1 cellular context compared by ENCODE assay signal in the genomic region with DNA sequence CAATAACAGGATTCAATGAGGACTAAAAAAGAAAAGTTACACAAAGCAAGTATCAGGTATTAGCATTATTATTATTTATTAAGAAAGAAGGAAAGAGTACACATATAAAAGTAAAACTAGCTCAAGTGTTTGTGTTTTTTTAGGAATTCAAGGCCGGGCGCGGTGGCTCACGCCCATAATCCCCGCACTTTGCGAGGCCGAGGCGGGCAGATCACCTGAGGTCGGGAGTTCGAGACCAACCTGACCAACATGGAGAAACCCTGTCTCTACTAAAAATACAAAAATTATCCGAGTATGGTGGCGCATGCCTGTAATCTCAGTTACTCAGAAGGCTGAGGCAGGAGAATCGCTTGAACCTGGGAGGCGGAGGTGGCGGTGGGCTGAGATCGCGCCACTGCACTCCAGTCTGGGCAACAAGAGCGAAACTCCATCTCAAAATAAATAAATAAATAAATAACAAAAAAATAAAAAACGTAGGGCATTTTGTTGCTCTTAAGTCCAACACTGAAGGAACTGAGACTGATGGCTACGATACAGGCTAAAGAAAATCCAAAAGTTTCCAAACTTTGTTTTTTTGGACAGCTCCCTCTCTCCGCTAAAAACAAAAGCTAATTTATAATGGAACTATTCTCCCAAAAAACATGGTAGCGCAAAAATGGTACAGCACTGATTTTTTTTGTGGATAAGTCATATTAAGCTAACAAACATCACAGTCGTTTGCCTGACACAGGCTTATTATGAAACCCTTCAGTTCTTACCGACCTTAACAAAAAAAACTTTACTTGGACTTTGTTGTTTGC.
TF ChIP-seq lines count a peak whose summit lies in the region.

No MANE protein-coding gene starts in this region.

TF ChIP-seq in liver, 16 proteins besides CTCF, POLR2A, EP300 and RAD21 (continued from another document):
- TF ChIP-seq, protein P1, sequence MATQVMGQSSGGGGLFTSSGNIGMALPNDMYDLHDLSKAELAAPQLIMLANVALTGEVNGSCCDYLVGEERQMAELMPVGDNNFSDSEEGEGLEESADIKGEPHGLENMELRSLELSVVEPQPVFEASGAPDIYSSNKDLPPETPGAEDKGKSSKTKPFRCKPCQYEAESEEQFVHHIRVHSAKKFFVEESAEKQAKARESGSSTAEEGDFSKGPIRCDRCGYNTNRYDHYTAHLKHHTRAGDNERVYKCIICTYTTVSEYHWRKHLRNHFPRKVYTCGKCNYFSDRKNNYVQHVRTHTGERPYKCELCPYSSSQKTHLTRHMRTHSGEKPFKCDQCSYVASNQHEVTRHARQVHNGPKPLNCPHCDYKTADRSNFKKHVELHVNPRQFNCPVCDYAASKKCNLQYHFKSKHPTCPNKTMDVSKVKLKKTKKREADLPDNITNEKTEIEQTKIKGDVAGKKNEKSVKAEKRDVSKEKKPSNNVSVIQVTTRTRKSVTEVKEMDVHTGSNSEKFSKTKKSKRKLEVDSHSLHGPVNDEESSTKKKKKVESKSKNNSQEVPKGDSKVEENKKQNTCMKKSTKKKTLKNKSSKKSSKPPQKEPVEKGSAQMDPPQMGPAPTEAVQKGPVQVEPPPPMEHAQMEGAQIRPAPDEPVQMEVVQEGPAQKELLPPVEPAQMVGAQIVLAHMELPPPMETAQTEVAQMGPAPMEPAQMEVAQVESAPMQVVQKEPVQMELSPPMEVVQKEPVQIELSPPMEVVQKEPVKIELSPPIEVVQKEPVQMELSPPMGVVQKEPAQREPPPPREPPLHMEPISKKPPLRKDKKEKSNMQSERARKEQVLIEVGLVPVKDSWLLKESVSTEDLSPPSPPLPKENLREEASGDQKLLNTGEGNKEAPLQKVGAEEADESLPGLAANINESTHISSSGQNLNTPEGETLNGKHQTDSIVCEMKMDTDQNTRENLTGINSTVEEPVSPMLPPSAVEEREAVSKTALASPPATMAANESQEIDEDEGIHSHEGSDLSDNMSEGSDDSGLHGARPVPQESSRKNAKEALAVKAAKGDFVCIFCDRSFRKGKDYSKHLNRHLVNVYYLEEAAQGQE (IDR thresholded peaks at IDR 0.05): peak; percentile 49
- TF ChIP-seq FOXA2 (IDR thresholded peaks at IDR 0.05): no peak
TF ChIP-seq in liver: peak in this region for 2.
